Comparison of ENCODE assay signal across 8 cellular contexts in the genomic region with DNA sequence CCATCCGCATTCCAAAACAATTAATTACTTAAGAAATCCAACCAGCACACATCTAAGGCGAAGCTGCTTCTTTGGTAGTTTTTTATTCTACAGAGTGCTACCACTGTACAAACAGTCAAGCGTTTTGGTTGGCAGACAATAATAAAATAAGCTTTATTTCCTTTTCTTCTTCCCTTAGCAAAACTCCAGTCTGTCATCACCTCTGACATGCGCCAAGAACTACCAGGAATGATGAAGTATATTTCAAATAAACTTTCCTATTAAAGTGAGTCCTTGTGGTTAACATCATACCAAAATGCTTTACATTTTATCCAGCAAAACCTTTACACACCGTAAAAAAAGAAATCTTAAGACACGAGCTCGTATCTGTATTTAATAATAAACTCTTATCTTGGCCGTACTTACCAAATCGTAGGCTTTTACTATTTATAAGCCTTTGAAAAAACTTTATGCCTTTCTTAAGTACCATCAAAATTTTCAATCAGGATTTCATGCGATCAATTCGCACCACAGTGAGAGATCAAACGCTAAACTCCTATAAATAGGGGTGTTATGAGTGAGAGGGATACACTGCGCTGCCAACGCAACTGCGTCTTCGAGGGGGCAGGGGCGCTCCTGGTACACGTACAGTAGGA. TPM values are rescaled to one million over a fixed set of nuclear protein-coding genes. Genes with fewer than 3 reads are reported as not detected.
DNase-seq lines count a peak whose midpoint lies in the region; ATAC-seq and TF ChIP-seq lines count a peak whose summit lies in the region.

No MANE protein-coding gene starts in this region.

- peaks cover 42% of the 10 kb centered on the region for H4K20me1 ChIP-seq in Karpas-422 (ENCODE audit: insufficient read depth, low read depth, low read length)

- 9% methylated on average over 18 of the region's 18 CpGs for WGBS in lower leg skin, 2 donors
- WGBS in testis, 2 donors = 6 to 8% methylated on average over 18 of the region's 18 CpGs

- H3K9me2 ChIP-seq in Karpas-422 (replicated peaks; ENCODE audit: insufficient read depth, low read length) = no peaks in the 10 kb centered on the region

- peaks cover 61% of the 10 kb centered on the region for H3K4me1 ChIP-seq in Karpas-422 (ENCODE audit: low read length)
- H3K4me1 ChIP-seq in breast epithelium = peaks cover 0 to 17% of the 10 kb centered on the region in 2 donors
- H3K4me1 ChIP-seq in testis = peaks cover 8% of the 10 kb centered on the region

- H3K9ac ChIP-seq in Karpas-422 (ENCODE audit: low read length) = peak overlapping the region; percentile 95

- H3K9me3 ChIP-seq in Karpas-422 (ENCODE audit: low read length) (no peaks in the 10 kb centered on the region), breast epithelium (no peaks in the 10 kb centered on the region), testis (no peaks in the 10 kb centered on the region)

- H3K4me2 ChIP-seq in Karpas-422 (ENCODE audit: low read depth, low read length, poor library complexity, severe bottlenecking) = peak overlapping the region; percentile 92

- H3K27ac ChIP-seq in Karpas-422 (ENCODE audit: low read length) (peak overlapping the region; percentile 84), breast epithelium (peak overlapping the region; percentile 99), testis (peak overlapping the region; percentile 91 to 99)

- ATAC-seq in GM18499 (IDR thresholded peaks at IDR 0.05; ENCODE audit: insufficient read depth, unreplicated experiment) (peak; percentile 22), GM21528 (IDR thresholded peaks at IDR 0.05; ENCODE audit: low FRiP score, unreplicated experiment) (no peak)

- H3K79me2 ChIP-seq in Karpas-422 (ENCODE audit: low read length) = peaks cover 58% of the 10 kb centered on the region

- TF ChIP-seq CTCF in breast epithelium (IDR thresholded peaks at IDR 0.05) = no peak
- TF ChIP-seq CTCF in lower leg skin (IDR thresholded peaks at IDR 0.05) = no peak
- no peak for TF ChIP-seq CTCF in testis (IDR thresholded peaks at IDR 0.05)

- H3K4me3 ChIP-seq in Karpas-422 (ENCODE audit: low read length) (peak overlapping the region; percentile 85), breast epithelium (peak overlapping the region; percentile 66 to 94 (median 88)), lower leg skin (ENCODE audit: low read depth, poor library complexity, severe bottlenecking) (peak overlapping the region; percentile 78), testis (peak overlapping the region; percentile 91 to 92)

- H3K36me3 ChIP-seq in Karpas-422 (ENCODE audit: insufficient read depth, low read length) = peaks cover 15% of the 10 kb centered on the region
- no peaks in the 10 kb centered on the region for H3K36me3 ChIP-seq in breast epithelium
- no peaks in the 10 kb centered on the region for H3K36me3 ChIP-seq in testis (ENCODE audit: low read depth, missing control alignments)

- H3K27me3 ChIP-seq in Karpas-422 (ENCODE audit: low read length) (no peaks in the 10 kb centered on the region), breast epithelium (no peaks in the 10 kb centered on the region), testis (no peaks in the 10 kb centered on the region)

- intact Hi-C loops in breast epithelium (cut with DNase I; ENCODE audit: low total_unique reads) = loop anchor here (10.0 kb wide), 1 partner anchor 2001 kb away; no protein-coding TSS in a partner anchor
- intact Hi-C loops in lower leg skin (cut with DNase I; ENCODE audit: low total_unique reads) = loop anchor here (10.0 kb wide), 1 partner anchor 89 kb away; no protein-coding TSS in a partner anchor
- intact Hi-C loops in testis (cut with DNase I; ENCODE audit: low total_unique reads) = no loop called here

- no peak for TF ChIP-seq POLR2A in breast epithelium (IDR thresholded peaks at IDR 0.05)
- TF ChIP-seq POLR2A in lower leg skin (IDR thresholded peaks at IDR 0.05) = no peak
- TF ChIP-seq POLR2A in testis (IDR thresholded peaks at IDR 0.05) = no peak

- peak; percentile 90 for DNase-seq in Karpas-422
- DNase-seq in breast epithelium (ENCODE audit: low spot score in 2 of 2) = no peak
- DNase-seq in lower leg skin (ENCODE audit: low spot score in 2 of 2) = no peak
- peak; percentile 90 for DNase-seq in testis
- DNase-seq in HT-29 (ENCODE audit: low spot score) = no peak
- DNase-seq in SHP77 (lab: John Stamatoyannopoulos, UW) = no peak

- no peak overlapping the region for H2AFZ ChIP-seq in Karpas-422 (ENCODE audit: low read length)

RNA-seq across cellular contexts. Expression of gene ATL2, which starts 1.2 kb away (rescaled TPM):
- total RNA-seq in Karpas-422 (2014; rRNA removed; shearing (Covaris generic); ENCODE audit: low replicate concordance) = 124 and 154 TPM in 2 replicates
- total RNA-seq in breast epithelium (100 to 1,000 TPM in 2 of 3 donors, 10 to 100 TPM in 1; 66.4 to 179 (median 159) TPM), lower leg skin (100 to 1,000 TPM; 147 to 220 (median 187) TPM), testis (10 to 100 TPM; 80.9 to 96.3 TPM)
- polyA plus RNA-seq in testis (ENCODE audit: insufficient read depth, low read depth, low replicate concordance) = 38.8 TPM
- 64.8 and 72.0 TPM in 2 replicates for total RNA-seq in HT-29 (2014; rRNA removed; shearing (Covaris generic))

Comparison
In these comparisons a context has a peak if more than half of its experiments do, and no peak if none do; other contexts are left out.
1. DNase-seq: peak in Karpas-422 (single experiment) and testis (single experiment); none in breast epithelium (0 of 2), lower leg skin (0 of 2), HT-29 (single experiment) and SHP77 (0 of 2).
2. Peak in every context shown above with its lines, with median percentiles within 50 percentile points of each other: H3K27ac ChIP-seq and H3K4me3 ChIP-seq.